In the genomic region with DNA sequence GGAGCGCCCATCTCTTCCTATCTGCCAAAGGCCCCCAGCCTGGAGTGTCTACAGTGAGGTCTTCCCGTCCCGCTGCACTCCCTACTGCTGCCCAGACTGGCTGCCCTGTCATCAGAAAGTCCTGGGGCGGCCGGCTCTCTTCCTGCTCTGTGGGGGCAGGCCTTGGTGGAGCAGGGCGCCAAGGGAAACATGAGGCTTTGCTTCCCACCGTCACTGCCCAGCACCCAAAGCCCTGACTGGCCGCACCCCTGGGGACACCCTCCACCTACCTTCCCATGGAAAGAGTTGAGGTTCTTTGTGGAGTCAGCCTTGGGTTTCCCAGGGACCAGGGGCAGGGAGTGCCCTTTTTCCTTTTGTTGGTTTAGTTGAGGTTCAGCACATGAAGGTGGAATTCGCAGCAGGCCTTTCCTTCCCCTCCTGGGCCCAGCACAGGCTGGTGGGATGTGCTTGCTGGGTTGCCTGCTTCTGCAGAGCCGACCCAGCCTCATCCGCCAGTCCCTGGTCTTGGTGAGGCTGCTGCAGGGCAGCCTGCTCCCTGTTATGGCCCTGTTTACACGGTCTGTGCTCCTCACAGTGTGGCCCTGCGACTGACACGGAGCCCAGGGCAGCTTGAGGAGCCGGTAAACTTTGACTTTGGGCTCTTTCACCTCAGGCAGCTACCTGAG, we compare ENCODE assay signal across 22 cellular contexts.
"Had no signal": no experiment of that assay in that cellular context is flagged by ENCODE, and none has a peak within 500 bp of the region (broad histone marks: within the 10 kb centered on the region; RNA-seq: fewer than 3 reads in every experiment).

No MANE protein-coding gene starts in this region.

- H3K27ac Mint-ChIP-seq: activated CD4-positive, alpha-beta memory T cell treated with anti-CD3 and anti-CD28 coated beads, Interleukin-2, amount 10 ng/mL, durations not matched to agents 7 days and 5 days; activated CD4-positive, alpha-beta T cell treated with anti-CD3 and anti-CD28 coated beads, Interleukin-2, amount 10 ng/mL, durations not matched to agents 24 days and 14 days; activated T-cell treated with anti-CD3 and anti-CD28 coated beads, Interleukin-2, amount 50 U/mL, for 72 hours; brain; immature natural killer cell; natural killer cell had no signal

- DNase-seq: activated CD4-positive, alpha-beta memory T cell treated with anti-CD3 and anti-CD28 coated beads, Interleukin-2, amount 10 ng/mL, durations not matched to agents 7 days and 5 days; activated CD4-positive, alpha-beta T cell treated with anti-CD3 and anti-CD28 coated beads, Interleukin-2, amount 10 ng/mL, durations not matched to agents 24 days and 14 days; activated effector memory CD4-positive, alpha-beta T cell treated with Interleukin-2 at 50 U/mL for 16 hours; activated T-cell treated with anti-CD3 and anti-CD28 coated beads, Interleukin-2, amount 50 U/mL, for 72 hours; effector memory CD4-positive, alpha-beta T cell; foreskin keratinocyte; immature natural killer cell; midbrain; natural killer cell; ovary; right cardiac atrium; small intestine; stimulated activated CD4-positive, alpha-beta T cell treated with anti-CD3 and anti-CD28 coated beads, Interleukin-2, amount 100 ng/mL, for 48 hours; stimulated activated CD8-positive, alpha-beta memory T cell treated with anti-CD3 and anti-CD28 coated beads, Interleukin-4, amount 100 ng/mL, for 48 hours; stimulated activated naive CD4-positive, alpha-beta T cell treated with Interleukin-2 at 50 U/mL for 16 hours; upper lobe of right lung had no signal

- ATAC-seq: activated CD4-positive, CD25-positive, alpha-beta regulatory T cell treated with anti-CD3 and anti-CD28 coated beads, Interleukin-2, amount 50 U/mL, for 24 hours; activated naive CD4-positive, alpha-beta T cell treated with anti-CD3 and anti-CD28 coated beads, Interleukin-2, amount 50 U/mL, for 72 hours; activated T-cell treated with anti-CD3 and anti-CD28 coated beads, Interleukin-2, amount 50 U/mL, for 72 hours; foreskin keratinocyte; left lobe of liver; natural killer cell; right cardiac atrium; upper lobe of right lung had no signal

- H3K9me3 Mint-ChIP-seq: activated CD4-positive, alpha-beta memory T cell treated with anti-CD3 and anti-CD28 coated beads, Interleukin-2, amount 10 ng/mL, durations not matched to agents 7 days and 5 days; activated CD4-positive, alpha-beta T cell treated with anti-CD3 and anti-CD28 coated beads, Interleukin-2, amount 10 ng/mL, durations not matched to agents 24 days and 14 days; activated naive CD4-positive, alpha-beta T cell treated with anti-CD3 and anti-CD28 coated beads, Interleukin-2, amount 50 U/mL, for 72 hours; activated T-cell treated with anti-CD3 and anti-CD28 coated beads, Interleukin-2, amount 50 U/mL, for 72 hours; brain; immature natural killer cell; natural killer cell had no signal

- H3K27ac ChIP-seq: foreskin keratinocyte, neutrophil, ovary, upper lobe of right lung, VCaP had no signal

- H3K9me3 ChIP-seq: neutrophil, ovary, upper lobe of right lung had no signal

- H3K4me3 Mint-ChIP-seq: activated CD4-positive, alpha-beta memory T cell treated with anti-CD3 and anti-CD28 coated beads, Interleukin-2, amount 10 ng/mL, durations not matched to agents 7 days and 5 days; activated CD4-positive, alpha-beta T cell treated with anti-CD3 and anti-CD28 coated beads, Interleukin-2, amount 10 ng/mL, durations not matched to agents 24 days and 14 days; activated T-cell treated with anti-CD3 and anti-CD28 coated beads, Interleukin-2, amount 50 U/mL, for 72 hours; brain; immature natural killer cell; natural killer cell had no signal

- H3K27me3 Mint-ChIP-seq: activated CD4-positive, alpha-beta memory T cell treated with anti-CD3 and anti-CD28 coated beads, Interleukin-2, amount 10 ng/mL, durations not matched to agents 7 days and 5 days; activated CD4-positive, alpha-beta T cell treated with anti-CD3 and anti-CD28 coated beads, Interleukin-2, amount 10 ng/mL, durations not matched to agents 24 days and 14 days; brain had no signal

- H3K4me1 Mint-ChIP-seq: activated CD4-positive, alpha-beta T cell treated with anti-CD3 and anti-CD28 coated beads, Interleukin-2, amount 10 ng/mL, durations not matched to agents 24 days and 14 days had no signal

- H3K36me3 ChIP-seq: neutrophil, ovary, upper lobe of right lung had no signal

- H3K36me3 Mint-ChIP-seq: activated naive CD4-positive, alpha-beta T cell treated with anti-CD3 and anti-CD28 coated beads, Interleukin-2, amount 50 U/mL, for 72 hours; brain; natural killer cell had no signal

- H3K4me3 ChIP-seq: ovary, upper lobe of right lung had no signal

- H3K27me3 ChIP-seq: foreskin keratinocyte, ovary, upper lobe of right lung had no signal

- FAIRE-seq: small intestine had no signal
